In the genomic region with DNA sequence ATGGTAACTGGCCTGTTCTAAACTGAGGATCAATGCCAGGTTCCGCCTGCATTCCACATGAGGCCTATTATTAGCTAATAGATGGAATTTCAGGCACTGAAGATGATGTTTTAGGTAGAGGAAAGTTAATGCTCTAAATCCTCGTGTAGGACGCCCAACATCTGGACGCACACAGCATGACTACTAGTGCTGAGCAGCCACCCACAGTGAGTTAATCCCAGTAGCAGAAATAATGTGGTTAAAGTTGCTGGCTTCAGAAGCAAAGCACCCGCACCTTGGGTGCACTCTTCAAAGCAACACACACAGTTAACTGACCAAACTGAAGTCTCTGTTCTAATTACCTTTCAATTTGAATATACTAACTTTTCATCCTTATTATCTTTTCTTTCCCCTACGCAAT, we compare ENCODE assay signal across 1 cellular context.
TF ChIP-seq lines count a peak whose summit lies in the region.

No MANE protein-coding gene starts in this region.

TF ChIP-seq in GM23338, 12 proteins besides CTCF, POLR2A, EP300 and RAD21 (continued from another document):
- TF ChIP-seq, protein P1, sequence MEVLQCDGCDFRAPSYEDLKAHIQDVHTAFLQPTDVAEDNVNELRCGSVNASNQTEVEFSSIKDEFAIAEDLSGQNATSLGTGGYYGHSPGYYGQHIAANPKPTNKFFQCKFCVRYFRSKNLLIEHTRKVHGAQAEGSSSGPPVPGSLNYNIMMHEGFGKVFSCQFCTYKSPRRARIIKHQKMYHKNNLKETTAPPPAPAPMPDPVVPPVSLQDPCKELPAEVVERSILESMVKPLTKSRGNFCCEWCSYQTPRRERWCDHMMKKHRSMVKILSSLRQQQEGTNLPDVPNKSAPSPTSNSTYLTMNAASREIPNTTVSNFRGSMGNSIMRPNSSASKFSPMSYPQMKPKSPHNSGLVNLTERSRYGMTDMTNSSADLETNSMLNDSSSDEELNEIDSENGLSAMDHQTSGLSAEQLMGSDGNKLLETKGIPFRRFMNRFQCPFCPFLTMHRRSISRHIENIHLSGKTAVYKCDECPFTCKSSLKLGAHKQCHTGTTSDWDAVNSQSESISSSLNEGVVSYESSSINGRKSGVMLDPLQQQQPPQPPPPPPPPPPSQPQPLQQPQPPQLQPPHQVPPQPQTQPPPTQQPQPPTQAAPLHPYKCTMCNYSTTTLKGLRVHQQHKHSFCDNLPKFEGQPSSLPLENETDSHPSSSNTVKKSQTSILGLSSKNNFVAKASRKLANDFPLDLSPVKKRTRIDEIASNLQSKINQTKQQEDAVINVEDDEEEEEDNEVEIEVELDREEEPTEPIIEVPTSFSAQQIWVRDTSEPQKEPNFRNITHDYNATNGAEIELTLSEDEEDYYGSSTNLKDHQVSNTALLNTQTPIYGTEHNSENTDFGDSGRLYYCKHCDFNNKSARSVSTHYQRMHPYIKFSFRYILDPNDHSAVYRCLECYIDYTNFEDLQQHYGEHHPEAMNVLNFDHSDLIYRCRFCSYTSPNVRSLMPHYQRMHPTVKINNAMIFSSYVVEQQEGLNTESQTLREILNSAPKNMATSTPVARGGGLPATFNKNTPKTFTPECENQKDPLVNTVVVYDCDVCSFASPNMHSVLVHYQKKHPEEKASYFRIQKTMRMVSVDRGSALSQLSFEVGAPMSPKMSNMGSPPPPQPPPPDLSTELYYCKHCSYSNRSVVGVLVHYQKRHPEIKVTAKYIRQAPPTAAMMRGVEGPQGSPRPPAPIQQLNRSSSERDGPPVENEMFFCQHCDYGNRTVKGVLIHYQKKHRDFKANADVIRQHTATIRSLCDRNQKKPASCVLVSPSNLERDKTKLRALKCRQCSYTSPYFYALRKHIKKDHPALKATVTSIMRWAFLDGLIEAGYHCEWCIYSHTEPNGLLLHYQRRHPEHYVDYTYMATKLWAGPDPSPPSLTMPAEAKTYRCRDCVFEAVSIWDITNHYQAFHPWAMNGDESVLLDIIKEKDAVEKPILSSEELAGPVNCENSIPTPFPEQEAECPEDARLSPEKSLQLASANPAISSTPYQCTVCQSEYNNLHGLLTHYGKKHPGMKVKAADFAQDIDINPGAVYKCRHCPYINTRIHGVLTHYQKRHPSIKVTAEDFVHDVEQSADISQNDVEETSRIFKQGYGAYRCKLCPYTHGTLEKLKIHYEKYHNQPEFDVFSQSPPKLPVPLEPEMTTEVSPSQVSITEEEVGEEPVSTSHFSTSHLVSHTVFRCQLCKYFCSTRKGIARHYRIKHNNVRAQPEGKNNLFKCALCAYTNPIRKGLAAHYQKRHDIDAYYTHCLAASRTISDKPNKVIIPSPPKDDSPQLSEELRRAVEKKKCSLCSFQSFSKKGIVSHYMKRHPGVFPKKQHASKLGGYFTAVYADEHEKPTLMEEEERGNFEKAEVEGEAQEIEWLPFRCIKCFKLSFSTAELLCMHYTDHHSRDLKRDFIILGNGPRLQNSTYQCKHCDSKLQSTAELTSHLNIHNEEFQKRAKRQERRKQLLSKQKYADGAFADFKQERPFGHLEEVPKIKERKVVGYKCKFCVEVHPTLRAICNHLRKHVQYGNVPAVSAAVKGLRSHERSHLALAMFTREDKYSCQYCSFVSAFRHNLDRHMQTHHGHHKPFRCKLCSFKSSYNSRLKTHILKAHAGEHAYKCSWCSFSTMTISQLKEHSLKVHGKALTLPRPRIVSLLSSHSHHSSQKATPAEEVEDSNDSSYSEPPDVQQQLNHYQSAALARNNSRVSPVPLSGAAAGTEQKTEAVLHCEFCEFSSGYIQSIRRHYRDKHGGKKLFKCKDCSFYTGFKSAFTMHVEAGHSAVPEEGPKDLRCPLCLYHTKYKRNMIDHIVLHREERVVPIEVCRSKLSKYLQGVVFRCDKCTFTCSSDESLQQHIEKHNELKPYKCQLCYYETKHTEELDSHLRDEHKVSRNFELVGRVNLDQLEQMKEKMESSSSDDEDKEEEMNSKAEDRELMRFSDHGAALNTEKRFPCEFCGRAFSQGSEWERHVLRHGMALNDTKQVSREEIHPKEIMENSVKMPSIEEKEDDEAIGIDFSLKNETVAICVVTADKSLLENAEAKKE (CRISPR knock-in tag; IDR thresholded peaks at IDR 0.05), result no peak
- TF ChIP-seq CREB1 (CRISPR knock-in tag; IDR thresholded peaks at IDR 0.05; ENCODE audit: low read depth) (no peak), NANOG (IDR thresholded peaks at IDR 0.05; ENCODE audit: borderline replicate concordance) (no peak), JUNB (IDR thresholded peaks at IDR 0.05; ENCODE audit: unreplicated experiment) (no peak), POLR2AphosphoS5 (IDR thresholded peaks at IDR 0.05; ENCODE audit: low read depth) (no peak), REST (IDR thresholded peaks at IDR 0.05; ENCODE audit: unreplicated experiment) (no peak), ZNF331 (CRISPR knock-in tag; IDR thresholded peaks at IDR 0.05; ENCODE audit: low read depth) (no peak), STAT1 (IDR thresholded peaks at IDR 0.05; ENCODE audit: unreplicated experiment) (no peak), EZH2 (IDR thresholded peaks at IDR 0.05; ENCODE audit: low read depth, unreplicated experiment) (no peak)
